11 cellular contexts compared by ENCODE assay signal in genomic region chr20:54922636-54923035, GRCh38.
"Had no signal": no experiment of that assay in that cellular context is flagged by ENCODE, and none has a peak within 500 bp of the region (broad histone marks: within the 10 kb centered on the region; RNA-seq: fewer than 3 reads in every experiment).

No MANE protein-coding gene starts in this region.

- H3K36me3 ChIP-seq: HAP-1 had no signal

- H3K4me3 ChIP-seq: GM23248, GM23338, HAP-1 had no signal

- FAIRE-seq: H1, H54 had no signal

- H3K9me3 ChIP-seq: HAP-1 had no signal

- H2AFZ ChIP-seq: GM23248, GM23338 had no signal

- H3K9ac ChIP-seq: GM23248 had no signal

- DNase-seq: GM23248, GOT3, H7, H9, HCEC 1CT, HFFc6 had no signal

- ATAC-seq: GM23338, HCT116 had no signal

- H3K4me2 ChIP-seq: GM23338 had no signal

- H3K4me1 ChIP-seq: HAP-1 had no signal

- H3K27ac ChIP-seq: GM23248 had no signal
